12 cellular contexts compared by ENCODE assay signal in the genomic region with DNA sequence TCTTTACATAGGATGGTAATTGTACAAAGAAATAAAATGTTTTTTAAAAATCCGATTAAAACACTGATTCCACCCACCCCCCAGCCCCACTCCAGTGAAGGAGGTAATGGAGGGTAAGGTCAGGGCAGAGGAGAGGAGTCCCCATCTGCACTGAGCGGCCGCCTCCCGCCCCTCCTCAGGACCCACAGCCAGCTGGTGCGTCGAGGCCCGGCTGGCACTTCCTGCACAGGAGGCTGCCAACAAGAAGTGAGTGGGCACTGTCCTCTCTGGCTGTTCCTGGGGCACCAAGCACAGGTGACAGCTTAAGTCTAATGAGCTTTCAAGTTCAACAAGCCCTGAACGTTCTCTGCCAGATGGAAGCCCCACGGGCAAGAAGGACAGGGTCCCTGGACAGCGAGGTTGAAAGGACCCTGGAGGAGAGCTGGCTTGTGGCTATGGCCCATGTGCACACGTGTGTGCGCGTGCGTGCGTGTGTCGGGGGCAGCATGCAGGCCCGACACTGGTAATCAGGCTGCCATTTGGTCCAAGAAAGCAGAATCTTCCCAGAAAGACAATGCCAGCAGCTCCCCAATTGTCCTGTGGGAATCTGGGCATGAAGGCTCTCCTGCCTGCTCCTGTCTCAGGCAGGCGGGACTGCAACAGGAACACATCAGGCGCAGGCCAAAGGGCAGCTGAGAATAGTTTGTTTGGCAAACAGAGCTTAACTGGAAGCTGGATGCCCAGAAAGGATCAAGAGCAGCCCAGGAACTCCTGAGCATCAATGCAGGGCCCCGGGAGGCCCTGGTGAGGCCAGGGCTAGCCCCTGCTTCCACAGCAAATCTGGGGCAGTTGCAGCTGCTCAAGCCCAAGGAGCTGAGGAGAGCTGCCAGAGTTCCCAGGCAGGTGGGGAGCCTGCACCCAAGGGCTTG. TPM values are rescaled to one million over a fixed set of nuclear protein-coding genes. Genes with fewer than 3 reads are reported as not detected.
A peak's percentile ranks its signal among the peaks of the same experiment; 100 is the strongest.
DNase-seq lines count a peak whose midpoint lies in the region; ATAC-seq and TF ChIP-seq lines count a peak whose summit lies in the region.
"Had no signal": no experiment of that assay in that cellular context is flagged by ENCODE, and none has a peak within 500 bp of the region (broad histone marks: within the 10 kb centered on the region; RNA-seq: fewer than 3 reads in every experiment).

No MANE protein-coding gene starts in this region.

- H3K4me3 ChIP-seq in choroid plexus epithelial cell (ENCODE audit: low read depth, low read length), result no peak overlapping the region
- H3K4me3 ChIP-seq in mucosa of rectum (ENCODE audit: low read length in 2 of 2), result no peak overlapping the region

- no peak overlapping the region for H3K27ac Mint-ChIP-seq in type B pancreatic cell
- H3K27ac Mint-ChIP-seq: activated naive CD8-positive, alpha-beta T cell; CD4-positive, CD25-positive, alpha-beta regulatory T cell; T-helper 1 cell treated with Interleukin-12 subunit alpha and Interleukin-12 subunit beta and Interleukin-4 antibody, amounts not matched to agents 30 μg/mL and 1 μg/mL, for 36 hours had no signal

- no peak overlapping the region for H3K9ac ChIP-seq in mucosa of rectum (ENCODE audit: low read depth in 1 of 2, low read length in 2 of 2)

- H3K9me3 ChIP-seq in mucosa of rectum (ENCODE audit: control insufficient read depth in 2 of 2, low read length in 2 of 2), result no peaks in the 10 kb centered on the region

- ATAC-seq in HG03457 (IDR thresholded peaks at IDR 0.05; ENCODE audit: unreplicated experiment), result no peak

- H3K27ac ChIP-seq in mucosa of rectum (ENCODE audit: low read depth in 2 of 2, low read length in 2 of 2), result peak overlapping the region; percentile 61 to 87
- H3K27ac ChIP-seq in substantia nigra (ENCODE audit: low read depth, low read length, poor library complexity, severe bottlenecking), result peak overlapping the region; percentile 51

- H3K27me3 Mint-ChIP-seq in type B pancreatic cell, result no peaks in the 10 kb centered on the region
- H3K27me3 Mint-ChIP-seq: activated naive CD8-positive, alpha-beta T cell; CD4-positive, CD25-positive, alpha-beta regulatory T cell had no signal

- TF ChIP-seq CTCF in choroid plexus epithelial cell (conservative IDR thresholded peaks at IDR 0.05; ENCODE audit: low read depth, low read length), result no peak
- TF ChIP-seq CTCF in type B pancreatic cell (conservative IDR thresholded peaks at IDR 0.05), result no peak

- peaks cover 6% of the 10 kb centered on the region for H3K4me1 Mint-ChIP-seq in type B pancreatic cell (ENCODE audit: unreplicated experiment)

- no peaks in the 10 kb centered on the region for H3K9me3 Mint-ChIP-seq in type B pancreatic cell
- H3K9me3 Mint-ChIP-seq: T-helper 1 cell treated with Interleukin-12 subunit alpha and Interleukin-12 subunit beta and Interleukin-4 antibody, amounts not matched to agents 30 μg/mL and 1 μg/mL, for 36 hours had no signal

- DNase-seq in NCI-H524 treated with DMSO at 0.1 percent for 48 hours (lab: John Stamatoyannopoulos, UW), result peak; percentile 48
- DNase-seq in choroid plexus epithelial cell (ENCODE audit: low read depth), result peak; percentile 17
- DNase-seq in substantia nigra (lab: John Stamatoyannopoulos, UW), result peak in 4 of 49 donors; percentile 8 to 24 (median 12)
- DNase-seq in type B pancreatic cell (ENCODE audit: extremely low spot score, unreplicated experiment), result no peak
- DNase-seq in NCI-H2081 treated with DMSO at 0.1 percent for 48 hours (lab: John Stamatoyannopoulos, UW), result no peak
- DNase-seq in T1000 (lab: John Stamatoyannopoulos, UW), result no peak
- DNase-seq: CD4-positive, CD25-positive, alpha-beta regulatory T cell; NCI-H2029 had no signal

- peaks cover 15% of the 10 kb centered on the region for H3K36me3 Mint-ChIP-seq in type B pancreatic cell

- peaks cover 57 to 64% of the 10 kb centered on the region in 2 donors for H3K36me3 ChIP-seq in mucosa of rectum (ENCODE audit: control insufficient read depth in 2 of 2, insufficient read depth in 2 of 2, low read length in 2 of 2)

- peaks cover 23 to 44% of the 10 kb centered on the region in 2 donors for H3K4me1 ChIP-seq in mucosa of rectum (ENCODE audit: control insufficient read depth in 2 of 2, insufficient read depth in 2 of 2, low read length in 2 of 2)

- no peak overlapping the region for H3K4me3 Mint-ChIP-seq in type B pancreatic cell
- H3K4me3 Mint-ChIP-seq: activated naive CD8-positive, alpha-beta T cell; CD4-positive, CD25-positive, alpha-beta regulatory T cell; T-helper 1 cell treated with Interleukin-12 subunit alpha and Interleukin-12 subunit beta and Interleukin-4 antibody, amounts not matched to agents 30 μg/mL and 1 μg/mL, for 36 hours had no signal

- H3K27me3 ChIP-seq in mucosa of rectum (ENCODE audit: control insufficient read depth in 2 of 2, insufficient read depth in 2 of 2, low read length in 2 of 2), result no peaks in the 10 kb centered on the region

RNA-seq across cellular contexts. Expression of a gene that starts 15.1 kb away (rescaled TPM):
- 5.1 and 9.4 TPM in 2 replicates for total RNA-seq in type B pancreatic cell (ENCODE audit: low replicate concordance)

RNA-seq across cellular contexts. Expression of a gene that starts 46.6 kb away (rescaled TPM):
- total RNA-seq in type B pancreatic cell (ENCODE audit: low replicate concordance), result 119 and 139 TPM in 2 replicates
- total RNA-seq: CD4-positive, CD25-positive, alpha-beta regulatory T cell had no signal

Comparison
In these comparisons a context has a peak if more than half of its experiments do, and no peak if none do; other contexts are left out.
1. DNase-seq: peak in NCI-H524 treated with DMSO at 0.1 percent for 48 hours (single experiment) and choroid plexus epithelial cell (single experiment); none in type B pancreatic cell (single experiment), NCI-H2081 treated with DMSO at 0.1 percent for 48 hours (single experiment) and T1000 (single experiment).